ENCODE assay signal across 26 cellular contexts in genomic region chr12:97748298-97748697, GRCh38.
DNase-seq lines count a peak whose midpoint lies in the region; ATAC-seq and TF ChIP-seq lines count a peak whose summit lies in the region.
"Had no signal": no experiment of that assay in that cellular context is flagged by ENCODE, and none has a peak within 500 bp of the region (broad histone marks: within the 10 kb centered on the region; RNA-seq: fewer than 3 reads in every experiment).

No MANE protein-coding gene starts in this region.

- no peak for ATAC-seq in heart left ventricle
- ATAC-seq in GM19023 (IDR thresholded peaks at IDR 0.05; ENCODE audit: unreplicated experiment), result no peak
- ATAC-seq: activated naive CD4-positive, alpha-beta T cell treated with anti-CD3 and anti-CD28 coated beads, Interleukin-2, amount 50 U/mL, for 72 hours; activated T-cell treated with anti-CD3 and anti-CD28 coated beads, Interleukin-2, amount 50 U/mL, for 72 hours; GM23338; left colon; natural killer cell; right lobe of liver; Right ventricle myocardium inferior had no signal

- no peak for TF ChIP-seq POLR2A in heart left ventricle (IDR thresholded peaks at IDR 0.05)

- H3K9me3 Mint-ChIP-seq in activated T-helper 1 cell treated with anti-CD3 and anti-CD28 coated beads, Interleukin-12 subunit alpha, Interleukin-12 subunit beta, Interleukin-2, Interleukin-4 antibody, amounts not matched to agents 30 ng/mL and 10 ng/mL and 1 ng/mL, durations not matched to agents 14 hours and 24 hours and 36 hours, result no peaks in the 10 kb centered on the region
- H3K9me3 Mint-ChIP-seq: activated T-cell treated with anti-CD3 and anti-CD28 coated beads, Interleukin-2, amount 50 U/mL, for 72 hours; GM23338; mesothelial cell of epicardium had no signal

- 51 to 66% (median 59%) methylated on average over 2 of the region's 2 CpGs for WGBS in heart left ventricle, 4 donors

- intact Hi-C loops in heart left ventricle (cut with DNase I), result no loop called here
- intact Hi-C loops in activated T-helper 1 cell treated with anti-CD3 and anti-CD28 coated beads, Interleukin-12 subunit alpha, Interleukin-12 subunit beta, Interleukin-2, Interleukin-4 antibody, amounts not matched to agents 30 ng/mL and 10 ng/mL and 1 ng/mL, durations not matched to agents 14 hours and 24 hours and 36 hours (cut with micrococcal nuclease), result no loop called here

- no peaks in the 10 kb centered on the region for H3K4me1 ChIP-seq in heart left ventricle
- H3K4me1 ChIP-seq: ascending aorta, pancreas, right lobe of liver, suprapubic skin had no signal

- no peaks in the 10 kb centered on the region for H3K36me3 Mint-ChIP-seq in activated T-helper 1 cell treated with anti-CD3 and anti-CD28 coated beads, Interleukin-12 subunit alpha, Interleukin-12 subunit beta, Interleukin-2, Interleukin-4 antibody, amounts not matched to agents 30 ng/mL and 10 ng/mL and 1 ng/mL, durations not matched to agents 14 hours and 24 hours and 36 hours (ENCODE audit: low read depth)
- H3K36me3 Mint-ChIP-seq: activated naive CD4-positive, alpha-beta T cell treated with anti-CD3 and anti-CD28 coated beads, Interleukin-2, amount 50 U/mL, for 72 hours; mesothelial cell of epicardium; natural killer cell had no signal

- peak; percentile 34 for DNase-seq in DMS53 treated with DMSO at 0.1 percent for 48 hours (lab: John Stamatoyannopoulos, UW; ENCODE audit: unreplicated experiment)
- DNase-seq in NCI-H1436 treated with DMSO at 0.1 percent for 48 hours (lab: John Stamatoyannopoulos, UW), result peak; percentile 71
- peak; percentile 45 for DNase-seq in NCI-H345 treated with DMSO at 0.1 percent for 48 hours (lab: John Stamatoyannopoulos, UW; ENCODE audit: unreplicated experiment)
- DNase-seq in heart left ventricle, result no peak
- DNase-seq in activated T-helper 1 cell treated with anti-CD3 and anti-CD28 coated beads, Interleukin-12 subunit alpha, Interleukin-12 subunit beta, Interleukin-2, Interleukin-4 antibody, amounts not matched to agents 30 ng/mL and 10 ng/mL and 1 ng/mL, durations not matched to agents 14 hours and 24 hours and 36 hours (ENCODE audit: low spot score), result no peak
- no peak for DNase-seq in GM19238 (ENCODE audit: insufficient read length, low spot score)
- DNase-seq: activated CD4-positive, alpha-beta T cell treated with anti-CD3 and anti-CD28 coated beads for 1 hour; activated T-cell treated with anti-CD3 and anti-CD28 coated beads, Interleukin-2, amount 50 U/mL, for 72 hours; GF-D8; left colon; natural killer cell; NCI-H2227 treated with DMSO at 0.1 percent for 48 hours; pancreas; right lobe of liver; stimulated activated CD4-positive, alpha-beta T cell treated with anti-CD3 and anti-CD28 coated beads, Interleukin-15, amount 100 ng/mL, for 24 hours; SW 1271 had no signal

- H3K27ac Mint-ChIP-seq in activated T-helper 1 cell treated with anti-CD3 and anti-CD28 coated beads, Interleukin-12 subunit alpha, Interleukin-12 subunit beta, Interleukin-2, Interleukin-4 antibody, amounts not matched to agents 30 ng/mL and 10 ng/mL and 1 ng/mL, durations not matched to agents 14 hours and 24 hours and 36 hours, result no peak overlapping the region
- H3K27ac Mint-ChIP-seq: activated naive CD4-positive, alpha-beta T cell treated with anti-CD3 and anti-CD28 coated beads, Interleukin-2, amount 50 U/mL, for 72 hours; activated T-cell treated with anti-CD3 and anti-CD28 coated beads, Interleukin-2, amount 50 U/mL, for 72 hours; GM23338; mesothelial cell of epicardium; natural killer cell had no signal

- peaks cover 0 to 3% (median 0%) of the 10 kb centered on the region in 12 donors for H3K9me3 ChIP-seq in heart left ventricle
- H3K9me3 ChIP-seq: ascending aorta, pancreas, right lobe of liver, suprapubic skin had no signal

- H3K27me3 Mint-ChIP-seq in activated T-helper 1 cell treated with anti-CD3 and anti-CD28 coated beads, Interleukin-12 subunit alpha, Interleukin-12 subunit beta, Interleukin-2, Interleukin-4 antibody, amounts not matched to agents 30 ng/mL and 10 ng/mL and 1 ng/mL, durations not matched to agents 14 hours and 24 hours and 36 hours (ENCODE audit: insufficient read depth), result no peaks in the 10 kb centered on the region
- H3K27me3 Mint-ChIP-seq: central memory CD8-positive, alpha-beta T cell had no signal

- no peak overlapping the region for H3K4me3 Mint-ChIP-seq in activated T-helper 1 cell treated with anti-CD3 and anti-CD28 coated beads, Interleukin-12 subunit alpha, Interleukin-12 subunit beta, Interleukin-2, Interleukin-4 antibody, amounts not matched to agents 30 ng/mL and 10 ng/mL and 1 ng/mL, durations not matched to agents 14 hours and 24 hours and 36 hours
- H3K4me3 Mint-ChIP-seq: activated T-cell treated with anti-CD3 and anti-CD28 coated beads, Interleukin-2, amount 50 U/mL, for 72 hours; central memory CD8-positive, alpha-beta T cell; GM23338; mesothelial cell of epicardium; natural killer cell had no signal

- no peak overlapping the region for H3K4me3 ChIP-seq in heart left ventricle
- H3K4me3 ChIP-seq: ascending aorta, GM23338, pancreas, right lobe of liver, suprapubic skin had no signal

- H3K4me1 Mint-ChIP-seq in activated T-helper 1 cell treated with anti-CD3 and anti-CD28 coated beads, Interleukin-12 subunit alpha, Interleukin-12 subunit beta, Interleukin-2, Interleukin-4 antibody, amounts not matched to agents 30 ng/mL and 10 ng/mL and 1 ng/mL, durations not matched to agents 14 hours and 24 hours and 36 hours (ENCODE audit: low read depth), result no peaks in the 10 kb centered on the region
- H3K4me1 Mint-ChIP-seq: central memory CD8-positive, alpha-beta T cell; GM23338; mesothelial cell of epicardium; natural killer cell had no signal

- TF ChIP-seq CTCF in VCaP (conservative IDR thresholded peaks at IDR 0.05) (no peak), heart left ventricle (IDR thresholded peaks at IDR 0.05) (no peak)

- no peaks in the 10 kb centered on the region for H3K36me3 ChIP-seq in heart left ventricle
- H3K36me3 ChIP-seq: ascending aorta, pancreas, right lobe of liver, suprapubic skin had no signal

- H3K27me3 ChIP-seq in heart left ventricle, result no peaks in the 10 kb centered on the region
- H3K27me3 ChIP-seq: ascending aorta, pancreas, right lobe of liver, suprapubic skin had no signal

- peak overlapping the region; percentile 75 for H3K27ac ChIP-seq in VCaP
- no peak overlapping the region for H3K27ac ChIP-seq in heart left ventricle
- H3K27ac ChIP-seq: ascending aorta, C4-2B, pancreas, right lobe of liver, suprapubic skin had no signal

Comparison
In these comparisons a context has a peak if more than half of its experiments do, and no peak if none do; other contexts are left out.
1. DNase-seq: peak in DMS53 treated with DMSO at 0.1 percent for 48 hours (single experiment), NCI-H1436 treated with DMSO at 0.1 percent for 48 hours (single experiment) and NCI-H345 treated with DMSO at 0.1 percent for 48 hours (single experiment); none in heart left ventricle (0 of 5), activated T-helper 1 cell treated with anti-CD3 and anti-CD28 coated beads, Interleukin-12 subunit alpha, Interleukin-12 subunit beta, Interleukin-2, Interleukin-4 antibody, amounts not matched to agents 30 ng/mL and 10 ng/mL and 1 ng/mL, durations not matched to agents 14 hours and 24 hours and 36 hours (single experiment) and GM19238 (single experiment).